ENCODE assay signal across 13 cellular contexts in the genomic region with DNA sequence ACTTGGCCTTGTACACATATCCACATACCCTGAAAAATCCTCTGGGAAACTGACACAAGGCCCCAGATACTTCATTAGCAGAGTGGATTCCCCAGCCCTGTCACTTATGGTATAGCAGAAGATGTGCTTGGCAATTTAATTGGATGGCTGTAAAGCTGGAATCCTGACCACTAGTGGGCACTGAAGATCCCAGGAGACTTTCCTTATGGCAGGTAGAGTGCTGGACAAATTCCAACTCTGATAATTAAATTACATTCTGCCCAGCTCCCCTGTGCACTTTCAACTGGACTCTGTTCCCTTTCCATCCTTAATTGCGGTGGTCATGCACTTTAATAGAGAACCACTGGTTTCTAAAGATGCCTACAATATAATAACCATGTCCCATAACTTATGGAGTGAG.
A peak's percentile ranks its signal among the peaks of the same experiment; 100 is the strongest.
DNase-seq lines count a peak whose midpoint lies in the region; ATAC-seq, FAIRE-seq and TF ChIP-seq lines count a peak whose summit lies in the region.
"Had no signal": no experiment of that assay in that cellular context is flagged by ENCODE, and none has a peak within 500 bp of the region (broad histone marks: within the 10 kb centered on the region; RNA-seq: fewer than 3 reads in every experiment).

No MANE protein-coding gene starts in this region.

- H3K4me3 ChIP-seq in HFF-Myc (replicated peaks; ENCODE audit: low read depth, low read length): no peak overlapping the region
- H3K4me3 ChIP-seq: left lung, sigmoid colon had no signal

- CTCF ChIA-PET in Calu3 (lab: Charles Lee): no interaction called here

- H3K36me3 Mint-ChIP-seq in Calu3 (ENCODE audit: insufficient read depth, unreplicated experiment): no peaks in the 10 kb centered on the region
- H3K36me3 Mint-ChIP-seq: CD4-positive, CD25-positive, alpha-beta regulatory T cell had no signal

- no peak for FAIRE-seq in HTR-8/SVneo (lab: Jason Lieb, UNC)

- BruUV-seq in Calu3 (replicated peaks; lab: Mats Ljungman, UMichigan): no TSS peak

- H3K27ac ChIP-seq in VCaP: no peak overlapping the region
- H3K27ac ChIP-seq: left lung, sigmoid colon had no signal

- H3K4me1 Mint-ChIP-seq in Calu3 (ENCODE audit: low read depth, unreplicated experiment): no peaks in the 10 kb centered on the region

- H3K27ac Mint-ChIP-seq in Calu3 (ENCODE audit: unreplicated experiment): no peak overlapping the region
- H3K27ac Mint-ChIP-seq: activated T-cell treated with anti-CD3 and anti-CD28 coated beads, Interleukin-2, amount 50 U/mL, for 24 hours; nephron progenitor cell had no signal

- TF ChIP-seq CTCF in Calu3 (IDR thresholded peaks at IDR 0.05; ENCODE audit: unreplicated experiment) (no peak), HFF-Myc (IDR thresholded peaks at IDR 0.05; ENCODE audit: low read depth, low read length, missing control alignments) (peak; percentile 9), VCaP (conservative IDR thresholded peaks at IDR 0.05) (peak; percentile 45; the same call in 1 of the 2 replicates)

- no peaks in the 10 kb centered on the region for H3K27me3 Mint-ChIP-seq in Calu3 (ENCODE audit: unreplicated experiment)
- H3K27me3 Mint-ChIP-seq: activated T-cell treated with anti-CD3 and anti-CD28 coated beads, Interleukin-2, amount 50 U/mL, for 24 hours; CD4-positive, CD25-positive, alpha-beta regulatory T cell had no signal

- ATAC-seq in left colon: peak; percentile 84
- ATAC-seq: left lung had no signal

- no peak overlapping the region for H3K4me3 Mint-ChIP-seq in Calu3 (ENCODE audit: low read depth, unreplicated experiment)
- H3K4me3 Mint-ChIP-seq: activated T-cell treated with anti-CD3 and anti-CD28 coated beads, Interleukin-2, amount 50 U/mL, for 24 hours; CD4-positive, CD25-positive, alpha-beta regulatory T cell; nephron progenitor cell had no signal

- intact Hi-C loops in Calu3 (cut with micrococcal nuclease; ENCODE audit: unreplicated experiment): no loop called here
- intact Hi-C loops in left colon (cut with DNase I, micrococcal nuclease): no loop called here

- peak; percentile 21 for DNase-seq in Calu3
- no peak for DNase-seq in HFF-Myc (ENCODE audit: extremely low read depth, low read depth)
- DNase-seq in left colon: peak in 1 of 2 donors; percentile 23
- DNase-seq in HTR-8/SVneo (ENCODE audit: insufficient read length, low spot score): no peak
- no peak for DNase-seq in SK-N-DZ (ENCODE audit: low spot score)
- no peak for DNase-seq in HK-2 (ENCODE audit: unreplicated experiment)
- no peak for DNase-seq in NCI-H1436 treated with DMSO at 0.1 percent for 48 hours (lab: John Stamatoyannopoulos, UW)
- DNase-seq: activated T-cell treated with anti-CD3 and anti-CD28 coated beads, Interleukin-2, amount 50 U/mL, for 24 hours; CD4-positive, CD25-positive, alpha-beta regulatory T cell; nephron progenitor cell; sigmoid colon had no signal

- H3K9me3 Mint-ChIP-seq in Calu3 (ENCODE audit: low read depth, unreplicated experiment): no peaks in the 10 kb centered on the region
- H3K9me3 Mint-ChIP-seq: activated T-cell treated with anti-CD3 and anti-CD28 coated beads, Interleukin-2, amount 50 U/mL, for 24 hours had no signal
